26 cellular contexts compared by ENCODE assay signal in genomic region chr7:31937982-31938381, GRCh38.
"Had no signal": no experiment of that assay in that cellular context is flagged by ENCODE, and none has a peak within 500 bp of the region (broad histone marks: within the 10 kb centered on the region; RNA-seq: fewer than 3 reads in every experiment).

No MANE protein-coding gene starts in this region.

- H3K27me3 ChIP-seq: ascending aorta, body of pancreas had no signal

- H3K9ac ChIP-seq: KMS-11 had no signal

- H3K4me3 ChIP-seq: ascending aorta, body of pancreas had no signal

- H3K27me3 Mint-ChIP-seq: activated B cell treated with CpG ODN at 0.5 μM for 24 hours; activated CD4-positive, alpha-beta T cell treated with anti-CD3 and anti-CD28 coated beads, Interleukin-2, amount 10 ng/mL, durations not matched to agents 24 days and 14 days; activated CD8-positive, alpha-beta memory T cell treated with anti-CD3 and anti-CD28 coated beads, Interleukin-2, amount 10 ng/mL, durations not matched to agents 7 days and 5 days; activated naive CD4-positive, alpha-beta T cell treated with anti-CD3 and anti-CD28 coated beads, Interleukin-2, amount 50 U/mL, for 24 hours; activated T-cell treated with anti-CD3 and anti-CD28 coated beads, Interleukin-2, amount 50 U/mL, for 24 hours; central memory CD8-positive, alpha-beta T cell; T-cell had no signal

- H3K4me3 Mint-ChIP-seq: activated B cell treated with CpG ODN at 0.5 μM for 24 hours; activated CD4-positive, alpha-beta T cell treated with anti-CD3 and anti-CD28 coated beads, Interleukin-2, amount 10 ng/mL, durations not matched to agents 24 days and 14 days; activated CD8-positive, alpha-beta memory T cell treated with anti-CD3 and anti-CD28 coated beads, Interleukin-2, amount 10 ng/mL, durations not matched to agents 7 days and 5 days; activated naive CD4-positive, alpha-beta T cell treated with anti-CD3 and anti-CD28 coated beads, Interleukin-2, amount 50 U/mL, for 24 hours; activated T-cell treated with anti-CD3 and anti-CD28 coated beads, Interleukin-2, amount 50 U/mL, for 24 hours; activated T-helper 1 cell treated with anti-CD3 and anti-CD28 coated beads, Interleukin-12 subunit alpha, Interleukin-12 subunit beta, Interleukin-2, Interleukin-4 antibody, amounts not matched to agents 30 ng/mL and 10 ng/mL and 1 ng/mL, durations not matched to agents 14 hours and 24 hours and 36 hours; central memory CD8-positive, alpha-beta T cell; T-cell had no signal

- H3K4me1 Mint-ChIP-seq: activated B cell treated with CpG ODN at 0.5 μM for 24 hours; activated CD4-positive, alpha-beta T cell treated with anti-CD3 and anti-CD28 coated beads, Interleukin-2, amount 10 ng/mL, durations not matched to agents 24 days and 14 days; activated CD8-positive, alpha-beta memory T cell treated with anti-CD3 and anti-CD28 coated beads, Interleukin-2, amount 10 ng/mL, durations not matched to agents 7 days and 5 days; activated naive CD4-positive, alpha-beta T cell treated with anti-CD3 and anti-CD28 coated beads, Interleukin-2, amount 50 U/mL, for 24 hours; central memory CD8-positive, alpha-beta T cell; T-cell had no signal

- H3K36me3 Mint-ChIP-seq: activated CD8-positive, alpha-beta memory T cell treated with anti-CD3 and anti-CD28 coated beads, Interleukin-2, amount 10 ng/mL, durations not matched to agents 7 days and 5 days; activated naive CD4-positive, alpha-beta T cell treated with anti-CD3 and anti-CD28 coated beads, Interleukin-2, amount 50 U/mL, for 24 hours; T-cell had no signal

- H3K4me1 ChIP-seq: ascending aorta, body of pancreas had no signal

- H3K27ac Mint-ChIP-seq: activated B cell treated with CpG ODN at 0.5 μM for 24 hours; activated CD4-positive, alpha-beta T cell treated with anti-CD3 and anti-CD28 coated beads, Interleukin-2, amount 10 ng/mL, durations not matched to agents 24 days and 14 days; activated CD8-positive, alpha-beta memory T cell treated with anti-CD3 and anti-CD28 coated beads, Interleukin-2, amount 10 ng/mL, durations not matched to agents 7 days and 5 days; activated naive CD4-positive, alpha-beta T cell treated with anti-CD3 and anti-CD28 coated beads, Interleukin-2, amount 50 U/mL, for 24 hours; activated T-cell treated with anti-CD3 and anti-CD28 coated beads, Interleukin-2, amount 50 U/mL, for 24 hours; activated T-helper 1 cell treated with anti-CD3 and anti-CD28 coated beads, Interleukin-12 subunit alpha, Interleukin-12 subunit beta, Interleukin-2, Interleukin-4 antibody, amounts not matched to agents 30 ng/mL and 10 ng/mL and 1 ng/mL, durations not matched to agents 14 hours and 24 hours and 36 hours; T-cell had no signal

- H3K9me3 ChIP-seq: ascending aorta, body of pancreas had no signal

- H3K36me3 ChIP-seq: ascending aorta had no signal

- DNase-seq: activated B cell treated with CpG ODN at 0.5 μM for 24 hours; activated CD4-positive, alpha-beta T cell treated with anti-CD3 and anti-CD28 coated beads for 1 hour; activated CD4-positive, alpha-beta T cell treated with anti-CD3 and anti-CD28 coated beads, Interleukin-2, amount 10 ng/mL, durations not matched to agents 24 days and 14 days; activated CD4-positive, alpha-beta T cell treated with anti-CD3 and anti-CD28 coated beads, Interleukin-2, amount 50 U/mL, for 48 hours; activated CD8-positive, alpha-beta memory T cell treated with anti-CD3 and anti-CD28 coated beads, Interleukin-2, amount 10 ng/mL, durations not matched to agents 7 days and 5 days; activated effector memory CD4-positive, alpha-beta T cell treated with Interleukin-2 at 50 U/mL for 16 hours; activated naive CD4-positive, alpha-beta T cell; activated T-cell treated with anti-CD3 and anti-CD28 coated beads, Interleukin-2, amount 50 U/mL, for 24 hours; amniotic stem cell; body of pancreas; NCI-H1092; NCI-H1417 treated with DMSO at 0.1 percent for 48 hours; NCI-H1694; NCI-H2029; NCI-H2227 treated with DMSO at 0.1 percent for 48 hours; NCI-H510A; NCI-H69; SIG-M5; T-cell; T-helper 2 cell; T1000 had no signal

- H3K9me3 Mint-ChIP-seq: activated CD4-positive, alpha-beta T cell treated with anti-CD3 and anti-CD28 coated beads, Interleukin-2, amount 10 ng/mL, durations not matched to agents 24 days and 14 days; activated T-helper 1 cell treated with anti-CD3 and anti-CD28 coated beads, Interleukin-12 subunit alpha, Interleukin-12 subunit beta, Interleukin-2, Interleukin-4 antibody, amounts not matched to agents 30 ng/mL and 10 ng/mL and 1 ng/mL, durations not matched to agents 14 hours and 24 hours and 36 hours had no signal

- H3K4me2 ChIP-seq: KMS-11 had no signal

- H3K27ac ChIP-seq: ascending aorta, body of pancreas, KMS-11 had no signal
